ENCODE assay signal across 25 cellular contexts in genomic region chr15:96818861-96819260, GRCh38.
"Had no signal": no experiment of that assay in that cellular context is flagged by ENCODE, and none has a peak within 500 bp of the region (broad histone marks: within the 10 kb centered on the region; RNA-seq: fewer than 3 reads in every experiment).

No MANE protein-coding gene starts in this region.

- ATAC-seq: gastrocnemius medialis; heart left ventricle; left cardiac atrium; left lung; naive thymus-derived CD8-positive, alpha-beta T cell; psoas muscle; right cardiac atrium; stimulated activated effector memory CD8-positive, alpha-beta T cell treated with anti-CD3 and anti-CD28 coated beads, Interleukin-12 subunit alpha, Interleukin-12 subunit beta, amount 100 ng/mL, for 72 hours had no signal

- DNase-seq: dermis blood vessel endothelial cell; effector memory CD4-positive, alpha-beta T cell; gastrocnemius medialis; heart left ventricle; left cardiac atrium; left lung; naive thymus-derived CD8-positive, alpha-beta T cell; nephron progenitor cell; occipital lobe; ovary; posterior cingulate gyrus; psoas muscle; right cardiac atrium; sigmoid colon; stimulated activated CD4-positive, alpha-beta T cell treated with anti-CD3 and anti-CD28 coated beads, Interleukin-2, amount 100 ng/mL, for 24 hours; stimulated activated CD4-positive, alpha-beta T cell treated with anti-CD3 and anti-CD28 coated beads, Interleukin-4, amount 100 ng/mL, for 24 hours; stimulated activated naive CD4-positive, alpha-beta T cell treated with Interleukin-2 at 50 U/mL for 16 hours; stomach; thyroid gland; trophoblast cell had no signal

- H3K9me3 Mint-ChIP-seq: nephron progenitor cell had no signal

- FAIRE-seq: endothelial cell of umbilical vein had no signal

- H3K27ac Mint-ChIP-seq: naive thymus-derived CD8-positive, alpha-beta T cell; nephron progenitor cell; stimulated activated effector memory CD8-positive, alpha-beta T cell treated with anti-CD3 and anti-CD28 coated beads, Interleukin-12 subunit alpha, Interleukin-12 subunit beta, amount 100 ng/mL, for 72 hours had no signal

- H3K4me3 Mint-ChIP-seq: naive thymus-derived CD8-positive, alpha-beta T cell; nephron progenitor cell; stimulated activated effector memory CD8-positive, alpha-beta T cell treated with anti-CD3 and anti-CD28 coated beads, Interleukin-12 subunit alpha, Interleukin-12 subunit beta, amount 100 ng/mL, for 72 hours had no signal

- H3K4me3 ChIP-seq: coronary artery, gastrocnemius medialis, heart left ventricle, hepatocyte, left lung, ovary, psoas muscle, sigmoid colon, stomach, thyroid gland, vagina had no signal

- H3K27me3 ChIP-seq: gastrocnemius medialis, hepatocyte, ovary, sigmoid colon, stomach, thyroid gland, vagina had no signal

- H3K36me3 Mint-ChIP-seq: stimulated activated effector memory CD8-positive, alpha-beta T cell treated with anti-CD3 and anti-CD28 coated beads, Interleukin-12 subunit alpha, Interleukin-12 subunit beta, amount 100 ng/mL, for 72 hours had no signal

- H3K4me1 Mint-ChIP-seq: naive thymus-derived CD8-positive, alpha-beta T cell; nephron progenitor cell; stimulated activated effector memory CD8-positive, alpha-beta T cell treated with anti-CD3 and anti-CD28 coated beads, Interleukin-12 subunit alpha, Interleukin-12 subunit beta, amount 100 ng/mL, for 72 hours had no signal

- H3K9me3 ChIP-seq: gastrocnemius medialis, heart left ventricle, left lung, ovary, psoas muscle, sigmoid colon, stomach, thyroid gland, vagina had no signal

- H3K36me3 ChIP-seq: gastrocnemius medialis, heart left ventricle, left lung, ovary, sigmoid colon, stomach, thyroid gland, vagina had no signal

- H3K4me1 ChIP-seq: gastrocnemius medialis, heart left ventricle, left lung, psoas muscle, sigmoid colon, stomach, thyroid gland, vagina had no signal

- H3K27ac ChIP-seq: coronary artery, gastrocnemius medialis, heart left ventricle, hepatocyte, left lung, ovary, psoas muscle, sigmoid colon, stomach, thyroid gland, vagina had no signal
